In genomic region chr4:24909606-24910005, GRCh38 we compare ENCODE assay signal across 1 cellular context. TPM values are rescaled to one million over a fixed set of nuclear protein-coding genes. Genes with fewer than 3 reads are reported as not detected.
"Had no signal": no experiment of that assay in that cellular context is flagged by ENCODE, and none has a peak within 500 bp of the region (broad histone marks: within the 10 kb centered on the region; RNA-seq: fewer than 3 reads in every experiment).

No MANE protein-coding gene starts in this region.

RNA-seq across cellular contexts. Expression of gene CCDC149, which starts 3.2 kb away (rescaled TPM):
- polyA plus RNA-seq: IgD-negative memory B cell had no signal
